In genomic region chr15:64923546-64923945, GRCh38 we compare ENCODE assay signal across 1 cellular context.
A peak's percentile ranks its signal among the peaks of the same experiment; 100 is the strongest.
TF ChIP-seq lines count a peak whose summit lies in the region.

No MANE protein-coding gene starts in this region.

TF ChIP-seq in WTC11, 78 proteins besides CTCF, POLR2A, EP300 and RAD21 (continued from another document):
- peak; percentile 53; the same call in 1 of the 2 replicates for TF ChIP-seq PRDM15 (CRISPR knock-in tag; IDR thresholded peaks at IDR 0.05)
